In genomic region chrX:143781103-143781502, GRCh38 we compare ENCODE assay signal across 24 cellular contexts.
A peak's percentile ranks its signal among the peaks of the same experiment; 100 is the strongest.
DNase-seq lines count a peak whose midpoint lies in the region; ATAC-seq and TF ChIP-seq lines count a peak whose summit lies in the region.
"Had no signal": no experiment of that assay in that cellular context is flagged by ENCODE, and none has a peak within 500 bp of the region (broad histone marks: within the 10 kb centered on the region; RNA-seq: fewer than 3 reads in every experiment).

No MANE protein-coding gene starts in this region.

- no peaks in the 10 kb centered on the region for H3K36me3 ChIP-seq in BE2C
- no peaks in the 10 kb centered on the region for H3K36me3 ChIP-seq in esophagus muscularis mucosa
- H3K36me3 ChIP-seq: Peyer's patch, right atrium auricular region had no signal

- no peak overlapping the region for H3K27ac Mint-ChIP-seq in HFFc6
- H3K27ac Mint-ChIP-seq: activated T-cell treated with anti-CD3 and anti-CD28 coated beads, Interleukin-2, amount 50 U/mL, for 24 hours; brain; dendritic cell treated with granulocyte-macrophage colony-stimulating factor and Interleukin-4, amounts not matched to agents 40 ng/mL and 50 ng/mL, for 4 days; type B pancreatic cell had no signal

- TF ChIP-seq POLR2A in esophagus muscularis mucosa (IDR thresholded peaks at IDR 0.05; ENCODE audit: low read depth): no peak

- intact Hi-C loops in esophagus muscularis mucosa (cut with DNase I): no loop called here
- intact Hi-C loops in Right ventricle myocardium superior (cut with DNase I): no loop called here

- H3K27ac ChIP-seq in esophagus muscularis mucosa (replicated peaks in 1 of 4): no peak overlapping the region
- H3K27ac ChIP-seq: Peyer's patch, right atrium auricular region had no signal

- ATAC-seq in Right ventricle myocardium superior (ENCODE audit: poor library complexity): no peak
- ATAC-seq: esophagus mucosa, left colon, mucosa of descending colon had no signal

- H3K4me3 ChIP-seq in choroid plexus epithelial cell (ENCODE audit: low read depth, low read length): no peak overlapping the region
- H3K4me3 ChIP-seq in BE2C (ENCODE audit: low read depth, low read length): no peak overlapping the region
- no peak overlapping the region for H3K4me3 ChIP-seq in esophagus muscularis mucosa
- H3K4me3 ChIP-seq: mucosa of descending colon, Peyer's patch, right atrium auricular region had no signal

- no peaks in the 10 kb centered on the region for H3K4me1 Mint-ChIP-seq in HFFc6 (ENCODE audit: low read depth)
- H3K4me1 Mint-ChIP-seq: brain; CD8-positive, alpha-beta memory T cell had no signal

- TF ChIP-seq EP300 in esophagus muscularis mucosa (IDR thresholded peaks at IDR 0.05): no peak

- H3K9me3 ChIP-seq in BE2C (no peaks in the 10 kb centered on the region), esophagus muscularis mucosa (no peaks in the 10 kb centered on the region)
- H3K9me3 ChIP-seq: mucosa of descending colon, Peyer's patch, right atrium auricular region had no signal

- no peak for TF ChIP-seq CTCF in choroid plexus epithelial cell (conservative IDR thresholded peaks at IDR 0.05; ENCODE audit: low read depth, low read length)
- no peak for TF ChIP-seq CTCF in BE2C (IDR thresholded peaks at IDR 0.05; ENCODE audit: low read depth, low read length)
- no peak for TF ChIP-seq CTCF in esophagus muscularis mucosa (IDR thresholded peaks at IDR 0.05)
- TF ChIP-seq CTCF in HFFc6 (IDR thresholded peaks at IDR 0.05): no peak

- no peaks in the 10 kb centered on the region for H3K27me3 Mint-ChIP-seq in HFFc6 (ENCODE audit: insufficient read depth)
- H3K27me3 Mint-ChIP-seq: activated T-cell treated with anti-CD3 and anti-CD28 coated beads, Interleukin-2, amount 50 U/mL, for 24 hours; CD8-positive, alpha-beta memory T cell; dendritic cell treated with granulocyte-macrophage colony-stimulating factor and Interleukin-4, amounts not matched to agents 40 ng/mL and 50 ng/mL, for 4 days; type B pancreatic cell had no signal

- no peaks in the 10 kb centered on the region for H3K27me3 ChIP-seq in BE2C
- H3K27me3 ChIP-seq in esophagus muscularis mucosa: no peaks in the 10 kb centered on the region
- H3K27me3 ChIP-seq: Peyer's patch, right atrium auricular region had no signal

- H3K36me3 Mint-ChIP-seq in HFFc6 (ENCODE audit: low read depth): no peaks in the 10 kb centered on the region
- H3K36me3 Mint-ChIP-seq: brain; CD8-positive, alpha-beta memory T cell; type B pancreatic cell had no signal

- H3K4me1 ChIP-seq in BE2C (no peaks in the 10 kb centered on the region), esophagus muscularis mucosa (no peaks in the 10 kb centered on the region)
- H3K4me1 ChIP-seq: Peyer's patch, right atrium auricular region had no signal

- no peaks in the 10 kb centered on the region for H3K9me3 Mint-ChIP-seq in HFFc6
- H3K9me3 Mint-ChIP-seq: activated T-cell treated with anti-CD3 and anti-CD28 coated beads, Interleukin-2, amount 50 U/mL, for 24 hours; dendritic cell treated with granulocyte-macrophage colony-stimulating factor and Interleukin-4, amounts not matched to agents 40 ng/mL and 50 ng/mL, for 4 days; type B pancreatic cell had no signal

- DNase-seq in COLO829 (ENCODE audit: low spot score) (peak; percentile 17), LHCN-M2 (ENCODE audit: low read depth) (peak; percentile 46), choroid plexus epithelial cell (ENCODE audit: low read depth) (peak; percentile 1), kidney tubule cell (ENCODE audit: low spot score) (peak; percentile 86), BE2C (no peak), esophagus muscularis mucosa (ENCODE audit: extremely low spot score) (no peak), HFFc6 (no peak), Right ventricle myocardium superior (no peak)
- DNase-seq: activated CD4-positive, alpha-beta T cell treated with anti-CD3 and anti-CD28 coated beads, Interleukin-2, amount 50 U/mL, for 48 hours; activated naive CD4-positive, alpha-beta T cell treated with anti-CD3 and anti-CD28 coated beads, Interleukin-2, amount 50 U/mL, for 16 hours; activated T-cell treated with anti-CD3 and anti-CD28 coated beads, Interleukin-2, amount 50 U/mL, for 24 hours; CD8-positive, alpha-beta memory T cell; left colon; mucosa of descending colon; NCI-H1105; NCI-H69; nucleus accumbens; Peyer's patch; stimulated activated naive CD4-positive, alpha-beta T cell treated with Interleukin-2 at 50 U/mL for 16 hours had no signal

- no peak overlapping the region for H3K4me3 Mint-ChIP-seq in HFFc6
- H3K4me3 Mint-ChIP-seq: activated T-cell treated with anti-CD3 and anti-CD28 coated beads, Interleukin-2, amount 50 U/mL, for 24 hours; brain; CD8-positive, alpha-beta memory T cell; dendritic cell treated with granulocyte-macrophage colony-stimulating factor and Interleukin-4, amounts not matched to agents 40 ng/mL and 50 ng/mL, for 4 days; type B pancreatic cell had no signal

Comparison
In these comparisons a context has a peak if more than half of its experiments do, and no peak if none do; other contexts are left out.
1. DNase-seq: peak in COLO829 (single experiment), LHCN-M2 (single experiment), choroid plexus epithelial cell (single experiment) and kidney tubule cell (single experiment); none in BE2C (single experiment), esophagus muscularis mucosa (single experiment), HFFc6 (single experiment) and Right ventricle myocardium superior (single experiment).